Comparison of ENCODE assay signal across 22 cellular contexts in genomic region chr6:121940728-121941127, GRCh38.
"Had no signal": no experiment of that assay in that cellular context is flagged by ENCODE, and none has a peak within 500 bp of the region (broad histone marks: within the 10 kb centered on the region; RNA-seq: fewer than 3 reads in every experiment).

No MANE protein-coding gene starts in this region.

- H3K27ac Mint-ChIP-seq: mesothelial cell of epicardium, natural killer cell had no signal

- H3K9me3 ChIP-seq: colonic mucosa, ovary, sigmoid colon, stomach, thoracic aorta had no signal

- H3K4me2 ChIP-seq: hepatocyte had no signal

- H2AFZ ChIP-seq: hepatocyte had no signal

- H3K27ac ChIP-seq: colonic mucosa, hepatocyte, ovary, right atrium auricular region, sigmoid colon, stomach, thoracic aorta, transverse colon had no signal

- H3K4me3 Mint-ChIP-seq: mesothelial cell of epicardium, natural killer cell, neural crest cell had no signal

- H3K36me3 ChIP-seq: colonic mucosa, ovary, right atrium auricular region, sigmoid colon, stomach, thoracic aorta, transverse colon had no signal

- DNase-seq: cerebellar nuclear complex; colonic mucosa; dermis blood vessel endothelial cell; foreskin melanocyte; head of caudate nucleus; kidney glomerular epithelial cell; natural killer cell; ovary; sigmoid colon; small intestine; stimulated activated CD4-positive, alpha-beta T cell treated with anti-CD3 and anti-CD28 coated beads, Interleukin-12 subunit alpha, Interleukin-12 subunit beta, amount 100 ng/mL, for 4 hours; stimulated activated naive CD4-positive, alpha-beta T cell; stomach; substantia nigra; transverse colon had no signal

- H3K27me3 ChIP-seq: colonic mucosa, hepatocyte, ovary, right atrium auricular region, sigmoid colon, stomach, transverse colon had no signal

- H3K4me1 Mint-ChIP-seq: mesothelial cell of epicardium, natural killer cell, neural crest cell had no signal

- FAIRE-seq: small intestine had no signal

- H3K4me3 ChIP-seq: colonic mucosa, hepatocyte, ovary, right atrium auricular region, sigmoid colon, stomach, thoracic aorta, transverse colon had no signal

- H3K4me1 ChIP-seq: colonic mucosa, right atrium auricular region, sigmoid colon, stomach, transverse colon had no signal

- ATAC-seq: esophagus mucosa, left lobe of liver, natural killer cell had no signal

- H3K79me2 ChIP-seq: hepatocyte had no signal
